In the genomic region with DNA sequence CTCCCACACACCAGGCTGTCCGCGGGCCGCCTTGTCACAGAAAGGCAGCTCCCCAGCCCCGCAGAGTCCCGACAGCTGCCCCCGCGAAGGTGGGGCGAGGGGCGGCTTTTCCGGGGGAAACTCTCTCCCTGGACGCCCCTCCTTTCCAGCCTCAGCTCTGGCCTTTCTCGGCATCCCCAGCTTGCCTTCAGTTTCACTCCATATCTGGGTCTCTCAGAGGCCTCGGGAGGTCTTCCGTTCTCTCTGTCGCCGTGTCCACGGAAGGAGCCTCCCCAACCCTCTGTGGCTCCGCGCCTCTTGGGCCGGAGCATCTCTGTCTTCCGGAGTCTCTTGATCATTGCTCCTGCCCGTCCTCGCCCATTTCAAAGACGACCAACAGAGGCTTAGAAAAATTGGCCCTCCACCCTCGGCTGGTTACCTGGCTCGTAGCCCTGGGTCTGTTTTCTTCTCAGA, we compare ENCODE assay signal across 8 cellular contexts. TPM values are rescaled to one million over a fixed set of nuclear protein-coding genes. Genes with fewer than 3 reads are reported as not detected.
DNase-seq lines count a peak whose midpoint lies in the region; ATAC-seq, FAIRE-seq and TF ChIP-seq lines count a peak whose summit lies in the region.

No MANE protein-coding gene starts in this region.

- peak overlapping the region; percentile 49 for H3K27ac Mint-ChIP-seq in central memory CD8-positive, alpha-beta T cell (ENCODE audit: low read depth)

- H3K27ac ChIP-seq in DOHH2 (ENCODE audit: low read depth, low read length) (no peak overlapping the region), osteoblast (ENCODE audit: low read depth, low read length) (peak overlapping the region; percentile 50)

- H3K36me3 Mint-ChIP-seq in central memory CD8-positive, alpha-beta T cell (ENCODE audit: insufficient read depth): peaks cover 13% of the 10 kb centered on the region

- H3K79me2 ChIP-seq in DOHH2 (ENCODE audit: control insufficient read depth, low read length): no peaks in the 10 kb centered on the region
- H3K79me2 ChIP-seq in osteoblast (ENCODE audit: insufficient read depth, low read length): no peaks in the 10 kb centered on the region

- TF ChIP-seq CTCF in DOHH2 (IDR thresholded peaks at IDR 0.05; ENCODE audit: low read depth, low read length, poor library complexity, severe bottlenecking): no peak
- no peak for TF ChIP-seq CTCF in osteoblast (IDR thresholded peaks at IDR 0.05; ENCODE audit: extremely low read depth, low read depth, low read length)

- H3K4me1 Mint-ChIP-seq in central memory CD8-positive, alpha-beta T cell: peaks cover 34% of the 10 kb centered on the region

- no peaks in the 10 kb centered on the region for H3K9me2 ChIP-seq in DOHH2 (replicated peaks; ENCODE audit: control insufficient read depth, low read length)

- DNase-seq in central memory CD8-positive, alpha-beta T cell (ENCODE audit: low spot score in 2 of 2): no peak
- DNase-seq in osteoblast (ENCODE audit: insufficient read length, low spot score, missing footprints) (peak; percentile 86), GM19239 (ENCODE audit: insufficient read length, low spot score) (no peak), mesenteric fat pad (ENCODE audit: low spot score) (no peak), HPDE6-E6E7 (ENCODE audit: extremely low spot score) (no peak), NCI-H2196 treated with DMSO at 0.1 percent for 48 hours (lab: John Stamatoyannopoulos, UW; ENCODE audit: unreplicated experiment) (no peak)

- H3K4me2 ChIP-seq in DOHH2 (ENCODE audit: low read length): peak overlapping the region; percentile 66
- H3K4me2 ChIP-seq in osteoblast (ENCODE audit: insufficient read depth, low read length): peak overlapping the region; percentile 94

- H4K20me1 ChIP-seq in DOHH2 (ENCODE audit: control insufficient read depth, insufficient read depth, low read depth, low read length) (no peaks in the 10 kb centered on the region), osteoblast (ENCODE audit: insufficient read depth, low read length) (no peaks in the 10 kb centered on the region)

- H3K27me3 Mint-ChIP-seq in central memory CD8-positive, alpha-beta T cell: peaks cover 88% of the 10 kb centered on the region

- H3K9me3 Mint-ChIP-seq in central memory CD8-positive, alpha-beta T cell: no peaks in the 10 kb centered on the region

- peak overlapping the region; percentile 91 for H2AFZ ChIP-seq in osteoblast (ENCODE audit: low read length)

- H3K4me3 Mint-ChIP-seq in central memory CD8-positive, alpha-beta T cell: peak overlapping the region; percentile 81

- H3F3A ChIP-seq in DOHH2 (ENCODE audit: control insufficient read depth, insufficient read depth): no peaks in the 10 kb centered on the region; the same call in 1 of the 2 replicates

- H3K9me3 ChIP-seq in DOHH2 (ENCODE audit: control insufficient read depth, insufficient read depth, low read length) (no peaks in the 10 kb centered on the region), osteoblast (ENCODE audit: low read depth, low read length) (no peaks in the 10 kb centered on the region)

- H3K4me1 ChIP-seq in DOHH2 (ENCODE audit: control insufficient read depth, low read length) (peaks cover 30% of the 10 kb centered on the region), osteoblast (ENCODE audit: insufficient read depth, low read length) (peaks cover 14% of the 10 kb centered on the region)

- no peak for FAIRE-seq in GM19239 (lab: Jason Lieb, UNC)

- H3K27me3 ChIP-seq in DOHH2 (ENCODE audit: control insufficient read depth, low read length) (peaks cover 55% of the 10 kb centered on the region), osteoblast (ENCODE audit: insufficient read depth, low read length) (peaks cover 44% of the 10 kb centered on the region)

- H3K4me3 ChIP-seq in DOHH2 (ENCODE audit: low read length): peak overlapping the region; percentile 60
- H3K4me3 ChIP-seq in osteoblast (ENCODE audit: insufficient read depth, low read length): peak overlapping the region; percentile 71

- no peaks in the 10 kb centered on the region for H3K36me3 ChIP-seq in DOHH2 (ENCODE audit: control insufficient read depth, low read length)
- no peaks in the 10 kb centered on the region for H3K36me3 ChIP-seq in osteoblast (ENCODE audit: insufficient read depth, low read length)

- peak; percentile 36 for ATAC-seq in HG02852 (IDR thresholded peaks at IDR 0.05; ENCODE audit: unreplicated experiment)
- ATAC-seq in central memory CD8-positive, alpha-beta T cell (replicated peaks; ENCODE audit: extremely low read depth, poor library complexity, severe bottlenecking): no peak

RNA-seq across cellular contexts. Expression of gene MSX1, which starts 6.1 kb away (rescaled TPM):
- total RNA-seq in osteoblast (2.9 and 3.8 TPM in 2 replicates), mesenteric fat pad (38.9 TPM)
